In the genomic region with DNA sequence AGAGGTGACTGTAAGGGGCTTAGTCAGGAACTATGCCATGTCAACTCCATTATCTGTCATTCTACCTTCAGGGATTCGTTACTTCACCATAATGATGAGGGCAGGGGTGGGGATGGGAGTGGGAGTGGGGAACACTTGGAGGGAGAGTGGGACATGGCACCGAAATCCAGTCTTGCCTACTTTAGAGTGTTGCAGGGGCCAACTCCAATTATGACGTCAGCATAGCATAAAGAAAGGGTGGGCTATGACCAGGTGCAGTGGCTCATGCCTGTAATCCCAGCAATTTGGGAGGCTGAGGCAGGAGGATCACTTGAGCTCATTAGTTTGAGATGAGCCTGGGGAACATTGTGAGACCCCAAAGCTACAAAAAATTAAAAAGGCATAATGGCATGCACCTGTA, we compare ENCODE assay signal across 11 cellular contexts.
"Had no signal": no experiment of that assay in that cellular context is flagged by ENCODE, and none has a peak within 500 bp of the region (broad histone marks: within the 10 kb centered on the region; RNA-seq: fewer than 3 reads in every experiment).

No MANE protein-coding gene starts in this region.

- H3K27ac ChIP-seq: GM23248 had no signal

- ATAC-seq: GM23338, HCT116 had no signal

- H3K4me1 ChIP-seq: HAP-1 had no signal

- H3K4me3 Mint-ChIP-seq: GM23338, H9, HFFc6 had no signal

- DNase-seq: GM23248, GOT3, H7, H9, HCEC 1CT, HFFc6 had no signal

- H3K27ac Mint-ChIP-seq: GM23338, H9, HFFc6 had no signal

- H3K36me3 ChIP-seq: HAP-1 had no signal

- H3K9me3 Mint-ChIP-seq: GM23338, H9 had no signal

- H3K9me3 ChIP-seq: HAP-1 had no signal

- H3K4me1 Mint-ChIP-seq: GM23338, H9 had no signal

- H3K4me2 ChIP-seq: GM23338 had no signal

- H3K4me3 ChIP-seq: GM23248, GM23338, HAP-1 had no signal

- FAIRE-seq: H1, H54 had no signal

- H3K9ac ChIP-seq: GM23248 had no signal

- H2AFZ ChIP-seq: GM23248, GM23338 had no signal
